ENCODE assay signal across 18 cellular contexts in genomic region chr17:16975744-16976625, GRCh38. TPM values are rescaled to one million over a fixed set of nuclear protein-coding genes. Genes with fewer than 3 reads are reported as not detected.
DNase-seq lines count a peak whose midpoint lies in the region; ATAC-seq and TF ChIP-seq lines count a peak whose summit lies in the region.
"Had no signal": no experiment of that assay in that cellular context is flagged by ENCODE, and none has a peak within 500 bp of the region (broad histone marks: within the 10 kb centered on the region; RNA-seq: fewer than 3 reads in every experiment).

No MANE protein-coding gene starts in this region.

- peak overlapping the region; percentile 90 for H3K27ac ChIP-seq in OCI-LY7 (ENCODE audit: low read depth, low read length, poor library complexity, severe bottlenecking)
- H3K27ac ChIP-seq: gastroesophageal sphincter, WERI-Rb-1 had no signal

- H4K20me1 ChIP-seq in OCI-LY7 (ENCODE audit: insufficient read depth, low read length), result no peaks in the 10 kb centered on the region

- peak overlapping the region; percentile 45 for H3K4me3 ChIP-seq in OCI-LY7 (ENCODE audit: low read depth, low read length, poor library complexity, severe bottlenecking)
- H3K4me3 ChIP-seq: gastroesophageal sphincter had no signal

- peak overlapping the region; percentile 73 for H3K4me2 ChIP-seq in OCI-LY7 (ENCODE audit: low read length)

- peak overlapping the region; percentile 54 for H3K27ac Mint-ChIP-seq in activated CD4-positive, alpha-beta memory T cell treated with anti-CD3 and anti-CD28 coated beads, Interleukin-2, amount 10 ng/mL, durations not matched to agents 7 days and 5 days
- no peak overlapping the region for H3K27ac Mint-ChIP-seq in activated CD4-positive, alpha-beta memory T cell treated with anti-CD3 and anti-CD28 coated beads for 36 hours
- no peak overlapping the region for H3K27ac Mint-ChIP-seq in osteocyte (ENCODE audit: unreplicated experiment)
- H3K27ac Mint-ChIP-seq: activated T-helper 2 cell treated with anti-CD3 and anti-CD28 coated beads, Interferon-gamma antibody, Interleukin-2, Interleukin-4, amounts not matched to agents 10 μg/mL and 5 μg/mL and 100 μg/mL, durations not matched to agents 14 hours and 24 hours and 36 hours had no signal

- ATAC-seq in GM21423 (IDR thresholded peaks at IDR 0.05; ENCODE audit: unreplicated experiment) (peak; percentile 24), GM18868 (IDR thresholded peaks at IDR 0.05; ENCODE audit: unreplicated experiment) (no peak)
- ATAC-seq: gastroesophageal sphincter had no signal

- peaks cover 28% of the 10 kb centered on the region for H3K4me1 Mint-ChIP-seq in activated CD4-positive, alpha-beta memory T cell treated with anti-CD3 and anti-CD28 coated beads, Interleukin-2, amount 10 ng/mL, durations not matched to agents 7 days and 5 days
- H3K4me1 Mint-ChIP-seq in activated CD4-positive, alpha-beta memory T cell treated with anti-CD3 and anti-CD28 coated beads for 36 hours (ENCODE audit: low read depth), result peaks cover 12% of the 10 kb centered on the region
- H3K4me1 Mint-ChIP-seq in osteocyte (ENCODE audit: unreplicated experiment), result peaks cover 5% of the 10 kb centered on the region

- H3K36me3 Mint-ChIP-seq in activated CD4-positive, alpha-beta memory T cell treated with anti-CD3 and anti-CD28 coated beads, Interleukin-2, amount 10 ng/mL, durations not matched to agents 7 days and 5 days (ENCODE audit: low read depth), result no peaks in the 10 kb centered on the region
- H3K36me3 Mint-ChIP-seq in activated CD4-positive, alpha-beta memory T cell treated with anti-CD3 and anti-CD28 coated beads for 36 hours, result no peaks in the 10 kb centered on the region
- no peaks in the 10 kb centered on the region for H3K36me3 Mint-ChIP-seq in osteocyte (ENCODE audit: unreplicated experiment)

- BruUV-seq in OCI-LY7 (replicated peaks; lab: Mats Ljungman, UMichigan), result no TSS peak

- no peak for DNase-seq in activated CD4-positive, alpha-beta memory T cell treated with anti-CD3 and anti-CD28 coated beads, Interleukin-2, amount 10 ng/mL, durations not matched to agents 7 days and 5 days
- no peak for DNase-seq in activated CD4-positive, alpha-beta memory T cell treated with anti-CD3 and anti-CD28 coated beads for 36 hours
- peak; percentile 85 for DNase-seq in OCI-LY7 (ENCODE audit: low spot score)
- DNase-seq in osteocyte (ENCODE audit: extremely low spot score, unreplicated experiment), result peak; percentile 32
- no peak for DNase-seq in midbrain (lab: John Stamatoyannopoulos, UW)
- no peak for DNase-seq in stimulated activated CD4-positive, alpha-beta T cell treated with anti-CD3 and anti-CD28 coated beads, Interleukin-2, amount 100 ng/mL, for 24 hours
- DNase-seq: ACHN; effector memory CD4-positive, alpha-beta T cell; Kasumi-1; NCI-H2029 treated with DMSO at 0.1 percent for 48 hours; posterior cingulate gyrus; stimulated activated CD4-positive, alpha-beta T cell treated with anti-CD3 and anti-CD28 coated beads, Interleukin-15, amount 100 ng/mL, for 24 hours; WERI-Rb-1 had no signal

- intact Hi-C loops in activated CD4-positive, alpha-beta memory T cell treated with anti-CD3 and anti-CD28 coated beads for 36 hours (cut with micrococcal nuclease), result no loop called here
- intact Hi-C loops in OCI-LY7 (cut with micrococcal nuclease; ENCODE audit: unreplicated experiment), result loop anchor here (1.0 kb wide), 1 partner anchor 12 kb away; no protein-coding TSS in a partner anchor

- H3K9me3 Mint-ChIP-seq in activated CD4-positive, alpha-beta memory T cell treated with anti-CD3 and anti-CD28 coated beads, Interleukin-2, amount 10 ng/mL, durations not matched to agents 7 days and 5 days, result peaks cover 2% of the 10 kb centered on the region
- H3K9me3 Mint-ChIP-seq in activated CD4-positive, alpha-beta memory T cell treated with anti-CD3 and anti-CD28 coated beads for 36 hours, result no peaks in the 10 kb centered on the region
- H3K9me3 Mint-ChIP-seq in osteocyte (ENCODE audit: unreplicated experiment), result no peaks in the 10 kb centered on the region
- H3K9me3 Mint-ChIP-seq: activated T-helper 2 cell treated with anti-CD3 and anti-CD28 coated beads, Interferon-gamma antibody, Interleukin-2, Interleukin-4, amounts not matched to agents 10 μg/mL and 5 μg/mL and 100 μg/mL, durations not matched to agents 14 hours and 24 hours and 36 hours had no signal

- no peak overlapping the region for H3K4me3 Mint-ChIP-seq in activated CD4-positive, alpha-beta memory T cell treated with anti-CD3 and anti-CD28 coated beads, Interleukin-2, amount 10 ng/mL, durations not matched to agents 7 days and 5 days
- H3K4me3 Mint-ChIP-seq in activated CD4-positive, alpha-beta memory T cell treated with anti-CD3 and anti-CD28 coated beads for 36 hours, result no peak overlapping the region
- no peak overlapping the region for H3K4me3 Mint-ChIP-seq in osteocyte (ENCODE audit: unreplicated experiment)

- TF ChIP-seq CTCF in OCI-LY7 (conservative IDR thresholded peaks at IDR 0.05; ENCODE audit: low read length), result no peak
- no peak for TF ChIP-seq CTCF in osteocyte (IDR thresholded peaks at IDR 0.05)

- POLR2A ChIA-PET in activated CD4-positive, alpha-beta memory T cell treated with anti-CD3 and anti-CD28 coated beads, Interleukin-2, amount 10 ng/mL, durations not matched to agents 7 days and 5 days (lab: Charles Lee), result interaction anchor here (1.2 to 4.3 kb wide), 3 partner anchors 9 to 14 kb away, joined by 3 to 34 read pairs (median 8); no protein-coding TSS in a partner anchor
- POLR2A ChIA-PET in activated CD4-positive, alpha-beta memory T cell treated with anti-CD3 and anti-CD28 coated beads for 36 hours (lab: Charles Lee), result interaction anchor here (0.5 kb wide), 1 partner anchor 298 kb away, joined by 3 read pairs; no protein-coding TSS in a partner anchor
- POLR2A ChIA-PET in OCI-LY7 (lab: Charles Lee), result interaction anchor here (0.6 to 6.9 kb wide), 6 partner anchors 9 to 29 kb away, joined by 3 to 65 read pairs (median 5); no protein-coding TSS in a partner anchor

- H2AFZ ChIP-seq in OCI-LY7 (ENCODE audit: low read length), result peak overlapping the region; percentile 8; the same call in 1 of the 2 replicates

- H3K9me3 ChIP-seq in OCI-LY7 (ENCODE audit: low read length), result no peaks in the 10 kb centered on the region
- H3K9me3 ChIP-seq: gastroesophageal sphincter had no signal

- H3K9me2 ChIP-seq in OCI-LY7 (ENCODE audit: insufficient read depth, low read length), result no peaks in the 10 kb centered on the region

- no peaks in the 10 kb centered on the region for H3K36me3 ChIP-seq in OCI-LY7 (ENCODE audit: insufficient read depth, low read length)
- H3K36me3 ChIP-seq: gastroesophageal sphincter, WERI-Rb-1 had no signal

- peaks cover 5% of the 10 kb centered on the region; the same call in 1 of the 2 replicates for H3K79me2 ChIP-seq in OCI-LY7 (ENCODE audit: insufficient read depth, low read depth, low read length)

- no peaks in the 10 kb centered on the region for H3K27me3 Mint-ChIP-seq in activated CD4-positive, alpha-beta memory T cell treated with anti-CD3 and anti-CD28 coated beads, Interleukin-2, amount 10 ng/mL, durations not matched to agents 7 days and 5 days
- no peaks in the 10 kb centered on the region for H3K27me3 Mint-ChIP-seq in activated CD4-positive, alpha-beta memory T cell treated with anti-CD3 and anti-CD28 coated beads for 36 hours
- peaks cover 19% of the 10 kb centered on the region for H3K27me3 Mint-ChIP-seq in osteocyte (ENCODE audit: unreplicated experiment)

- peaks cover 100% of the 10 kb centered on the region for H3K4me1 ChIP-seq in OCI-LY7 (ENCODE audit: insufficient read depth, low read length, poor library complexity, severe bottlenecking)
- H3K4me1 ChIP-seq: gastroesophageal sphincter had no signal

- CTCF ChIA-PET in activated CD4-positive, alpha-beta memory T cell treated with anti-CD3 and anti-CD28 coated beads, Interleukin-2, amount 10 ng/mL, durations not matched to agents 7 days and 5 days (lab: Charles Lee), result interaction anchor here (1.0 to 2.7 kb wide), 3 partner anchors 9 to 18 kb away, joined by 4 to 7 read pairs (median 5); no protein-coding TSS in a partner anchor
- CTCF ChIA-PET in activated CD4-positive, alpha-beta memory T cell treated with anti-CD3 and anti-CD28 coated beads for 36 hours (lab: Charles Lee), result interaction anchor here (1.0 to 3.9 kb wide), 2 partner anchors 16 to 18 kb away, joined by 4 to 15 read pairs; no protein-coding TSS in a partner anchor
- CTCF ChIA-PET in OCI-LY7 (lab: Charles Lee; ENCODE audit: unreplicated experiment), result interaction anchor here (2.5 kb wide), 1 partner anchor 13 kb away, joined by 9 read pairs; no protein-coding TSS in a partner anchor

RNA-seq across cellular contexts. Expression of gene TNFRSF13B, which starts 4.1 kb away (rescaled TPM):
- total RNA-seq in activated CD4-positive, alpha-beta memory T cell treated with anti-CD3 and anti-CD28 coated beads, Interleukin-2, amount 10 ng/mL, durations not matched to agents 7 days and 5 days, result not detected
- not detected for total RNA-seq in activated CD4-positive, alpha-beta memory T cell treated with anti-CD3 and anti-CD28 coated beads for 36 hours
- 15.5 and 19.3 TPM in 2 replicates for total RNA-seq in OCI-LY7 (2014; rRNA removed; shearing (Covaris generic))
- total RNA-seq in OCI-LY7 (2022), result 5.7 and 7.5 TPM in 2 replicates
- not detected in 2 replicates for total RNA-seq in osteocyte
- total RNA-seq: SK-MEL-5 had no signal

Comparison
In these comparisons a context has a peak if more than half of its experiments do, and no peak if none do; other contexts are left out.
1. DNase-seq: peak in OCI-LY7 (single experiment) and osteocyte (single experiment); none in activated CD4-positive, alpha-beta memory T cell treated with anti-CD3 and anti-CD28 coated beads, Interleukin-2, amount 10 ng/mL, durations not matched to agents 7 days and 5 days (single experiment), activated CD4-positive, alpha-beta memory T cell treated with anti-CD3 and anti-CD28 coated beads for 36 hours (single experiment), midbrain (single experiment) and stimulated activated CD4-positive, alpha-beta T cell treated with anti-CD3 and anti-CD28 coated beads, Interleukin-2, amount 100 ng/mL, for 24 hours (0 of 2).